Comparison of ENCODE assay signal across 8 cellular contexts in the genomic region with DNA sequence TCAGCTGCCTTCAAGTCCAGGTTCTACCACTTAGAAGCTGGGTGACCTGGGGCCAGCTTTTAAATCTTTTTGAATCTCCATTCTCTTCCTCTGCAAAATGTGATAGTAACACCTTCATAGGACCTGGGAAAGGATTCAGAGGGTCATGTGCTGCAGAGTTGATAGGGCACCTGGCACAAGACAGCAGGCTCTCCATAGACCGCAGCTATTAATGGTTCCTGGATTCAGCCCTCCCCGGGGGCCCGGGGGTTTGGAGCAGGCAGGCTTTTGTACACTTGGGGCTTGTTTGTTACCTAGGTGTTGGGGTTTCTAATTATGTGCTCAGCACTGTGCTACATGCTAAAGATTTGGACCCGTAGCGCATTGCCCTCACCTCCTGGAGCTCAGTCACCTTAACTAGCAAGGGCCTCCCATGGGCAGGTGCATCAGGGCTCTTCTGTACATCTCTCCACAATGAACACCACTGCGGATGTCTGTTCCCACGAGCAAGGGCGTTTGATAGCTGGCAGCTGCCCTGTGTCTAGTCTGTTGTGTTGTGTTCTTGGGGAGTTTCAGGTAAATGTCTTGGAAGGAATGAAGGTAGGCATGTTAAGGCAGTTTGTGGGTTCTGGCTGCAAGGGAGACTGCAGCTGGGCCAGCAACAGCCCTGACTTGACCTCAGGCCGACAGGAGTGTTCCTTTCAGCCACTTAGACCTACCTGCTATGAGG. TPM values are rescaled to one million over a fixed set of nuclear protein-coding genes. Genes with fewer than 3 reads are reported as not detected.
DNase-seq lines count a peak whose midpoint lies in the region; ATAC-seq and TF ChIP-seq lines count a peak whose summit lies in the region.

No MANE protein-coding gene starts in this region.

- H3K9ac ChIP-seq in GM23248 (peak overlapping the region; percentile 54), SU-DHL-6 (ENCODE audit: low read length) (peak overlapping the region; percentile 18; the same call in 1 of the 2 replicates), trophoblast cell (ENCODE audit: low read length) (no peak overlapping the region)

- no peak overlapping the region for H4K12ac ChIP-seq in trophoblast cell (ENCODE audit: low read depth, low read length)

- no peak overlapping the region for H2BK12ac ChIP-seq in trophoblast cell (ENCODE audit: low read length)

- H3K9me2 ChIP-seq in GM23248 (ENCODE audit: insufficient read depth), result no peaks in the 10 kb centered on the region
- H3K9me2 ChIP-seq in SU-DHL-6 (replicated peaks; ENCODE audit: insufficient read depth, low read length), result no peaks in the 10 kb centered on the region

- DNase-seq in GM23248 (no peak), fibroblast of villous mesenchyme (ENCODE audit: low read depth) (no peak), trophoblast cell (no peak), GM03348 (ENCODE audit: low spot score) (no peak), midbrain (lab: John Stamatoyannopoulos, UW) (no peak)

- H3K4me1 ChIP-seq in GM23248 (ENCODE audit: insufficient read depth) (peaks cover 92% of the 10 kb centered on the region), trophoblast cell (ENCODE audit: control insufficient read depth in 1 of 2, insufficient read depth in 2 of 2, low read length in 2 of 2) (peaks cover 33 to 52% of the 10 kb centered on the region in 2 experiments)

- no peak overlapping the region for H4K91ac ChIP-seq in trophoblast cell (ENCODE audit: low read depth, low read length)

- no peak for ATAC-seq in GM21423 (IDR thresholded peaks at IDR 0.05; ENCODE audit: unreplicated experiment)
- ATAC-seq in GM21619 (IDR thresholded peaks at IDR 0.05; ENCODE audit: unreplicated experiment), result no peak

- peak overlapping the region; percentile 84 for H3K4ac ChIP-seq in trophoblast cell (ENCODE audit: low read depth, low read length)

- no peak for TF ChIP-seq CTCF in SU-DHL-6 (IDR thresholded peaks at IDR 0.05; ENCODE audit: insufficient read depth, low read length, poor library complexity, severe bottlenecking)
- TF ChIP-seq CTCF in fibroblast of villous mesenchyme (IDR thresholded peaks at IDR 0.05; ENCODE audit: insufficient read depth, low read depth, low read length), result no peak

- H3K9me3 ChIP-seq in GM23248 (ENCODE audit: low read depth) (no peaks in the 10 kb centered on the region), SU-DHL-6 (ENCODE audit: insufficient read depth, low read length) (no peaks in the 10 kb centered on the region), trophoblast cell (ENCODE audit: insufficient read depth, low read depth, low read length) (no peaks in the 10 kb centered on the region)

- H3K27ac ChIP-seq in GM23248, result peak overlapping the region; percentile 96
- peak overlapping the region; percentile 40 for H3K27ac ChIP-seq in SU-DHL-6 (ENCODE audit: low read depth, low read length)
- H3K27ac ChIP-seq in trophoblast cell (ENCODE audit: low read depth, low read length), result peak overlapping the region; percentile 24

- H3K79me1 ChIP-seq in trophoblast cell (ENCODE audit: low read length), result no peaks in the 10 kb centered on the region

- H3K79me2 ChIP-seq in GM23248 (ENCODE audit: insufficient read depth), result peaks cover 99% of the 10 kb centered on the region
- peaks cover 100% of the 10 kb centered on the region for H3K79me2 ChIP-seq in SU-DHL-6 (ENCODE audit: insufficient read depth, low read length)
- peaks cover 56% of the 10 kb centered on the region for H3K79me2 ChIP-seq in trophoblast cell (ENCODE audit: control insufficient read depth, insufficient read depth, low read length, poor library complexity)

- in situ Hi-C loops in GM23248 (cut with MboI), result no loop called here

- no peak overlapping the region for H2AK5ac ChIP-seq in trophoblast cell (ENCODE audit: low read length)

- peaks cover 68% of the 10 kb centered on the region for H3F3A ChIP-seq in GM23248 (ENCODE audit: insufficient read depth)
- H3F3A ChIP-seq in SU-DHL-6 (ENCODE audit: insufficient read depth), result 0 out of 2 replicates have a peak, but pooled peaks cover 4% of the 10 kb centered on the region

- no peak overlapping the region for H4K8ac ChIP-seq in trophoblast cell (ENCODE audit: low read depth, low read length)

- no peak overlapping the region for H3K23ac ChIP-seq in trophoblast cell (ENCODE audit: low read length)

- H3K18ac ChIP-seq in trophoblast cell (ENCODE audit: low read length), result no peak overlapping the region

- H2AFZ ChIP-seq in GM23248, result no peak overlapping the region
- no peak overlapping the region for H2AFZ ChIP-seq in SU-DHL-6 (ENCODE audit: low read depth, low read length, severe bottlenecking)
- peak overlapping the region; percentile 10 for H2AFZ ChIP-seq in trophoblast cell (ENCODE audit: insufficient read depth, low read length, poor library complexity)

- no peak overlapping the region for H2BK5ac ChIP-seq in trophoblast cell (ENCODE audit: low read depth, low read length, poor library complexity)

- no peak overlapping the region for H3K14ac ChIP-seq in trophoblast cell (ENCODE audit: low read length)

- H3K36me3 ChIP-seq in GM23248 (ENCODE audit: low read depth) (no peaks in the 10 kb centered on the region), SU-DHL-6 (ENCODE audit: low read length) (no peaks in the 10 kb centered on the region), trophoblast cell (ENCODE audit: control insufficient read depth in 1 of 2, insufficient read depth in 2 of 2, low read length in 2 of 2) (peaks cover 7 to 8% of the 10 kb centered on the region in 2 experiments)

- 81 to 83% methylated on average over 9 of the region's 9 CpGs for WGBS in GM23248 (ENCODE audit: low coverage in 1 of 2, low lambda C conversion rate in 2 of 2, missing lambda C conversion rate in 2 of 2), 2 experiments
- no CpG with 5 or more reads among the region's 9 CpGs for WGBS in trophoblast cell (ENCODE audit: extremely low coverage, insufficient coverage, insufficient read length)

- H2BK120ac ChIP-seq in trophoblast cell (ENCODE audit: insufficient read depth, low read length, poor library complexity), result no peak overlapping the region

- H4K20me1 ChIP-seq in GM23248 (ENCODE audit: insufficient read depth) (peaks cover 55% of the 10 kb centered on the region), SU-DHL-6 (ENCODE audit: low read depth, low read length) (peaks cover 30% of the 10 kb centered on the region)

- H3K4me2 ChIP-seq in GM23248 (ENCODE audit: unreplicated experiment) (peak overlapping the region; percentile 85), SU-DHL-6 (ENCODE audit: low read depth, low read length, poor library complexity, severe bottlenecking) (peak overlapping the region; percentile 46), trophoblast cell (ENCODE audit: low read length) (peak overlapping the region; percentile 7)

- H3K4me3 ChIP-seq in GM23248 (peak overlapping the region; percentile 58), SU-DHL-6 (ENCODE audit: insufficient read depth, low read length, poor library complexity, severe bottlenecking) (no peak overlapping the region), fibroblast of villous mesenchyme (ENCODE audit: low read depth, low read length) (peak overlapping the region; percentile 3), trophoblast cell (ENCODE audit: low read depth, low read length) (no peak overlapping the region)

- H3K27me3 ChIP-seq in GM23248 (replicated peaks; ENCODE audit: insufficient read depth) (no peaks in the 10 kb centered on the region), SU-DHL-6 (ENCODE audit: low read length) (no peaks in the 10 kb centered on the region), trophoblast cell (ENCODE audit: insufficient read depth, low read length) (no peaks in the 10 kb centered on the region)

RNA-seq across cellular contexts. Expression of gene PRRC2B, which starts 12.1 kb away (rescaled TPM):
- total RNA-seq in GM23248 (2014; rRNA removed; shearing (Covaris generic)), result 53.7 and 68.3 TPM in 2 replicates
- polyA plus RNA-seq in GM23248 (2016; fragmentation: Nextera tagmentation; extraction: Ambion mirVana), result 25.2 and 30.9 TPM in 2 replicates
- 79.2 and 92.8 TPM in 2 replicates for total RNA-seq in fibroblast of villous mesenchyme
- polyA plus RNA-seq in trophoblast cell (2013), result 115 and 121 TPM in 2 replicates

Comparison
In these comparisons a context has a peak if more than half of its experiments do, and no peak if none do; other contexts are left out.
1. H3K27ac ChIP-seq: peak in every context shown above with its lines; median percentile 96 in GM23248; 40 in SU-DHL-6; 24 in trophoblast cell.
2. H3K4me2 ChIP-seq: peak in every context shown above with its lines; median percentile 85 in GM23248; 46 in SU-DHL-6; 7 in trophoblast cell.
3. H3K4me3 ChIP-seq: peak in GM23248 (single experiment) and fibroblast of villous mesenchyme (single experiment); none in SU-DHL-6 (single experiment) and trophoblast cell (single experiment).